In the genomic region with DNA sequence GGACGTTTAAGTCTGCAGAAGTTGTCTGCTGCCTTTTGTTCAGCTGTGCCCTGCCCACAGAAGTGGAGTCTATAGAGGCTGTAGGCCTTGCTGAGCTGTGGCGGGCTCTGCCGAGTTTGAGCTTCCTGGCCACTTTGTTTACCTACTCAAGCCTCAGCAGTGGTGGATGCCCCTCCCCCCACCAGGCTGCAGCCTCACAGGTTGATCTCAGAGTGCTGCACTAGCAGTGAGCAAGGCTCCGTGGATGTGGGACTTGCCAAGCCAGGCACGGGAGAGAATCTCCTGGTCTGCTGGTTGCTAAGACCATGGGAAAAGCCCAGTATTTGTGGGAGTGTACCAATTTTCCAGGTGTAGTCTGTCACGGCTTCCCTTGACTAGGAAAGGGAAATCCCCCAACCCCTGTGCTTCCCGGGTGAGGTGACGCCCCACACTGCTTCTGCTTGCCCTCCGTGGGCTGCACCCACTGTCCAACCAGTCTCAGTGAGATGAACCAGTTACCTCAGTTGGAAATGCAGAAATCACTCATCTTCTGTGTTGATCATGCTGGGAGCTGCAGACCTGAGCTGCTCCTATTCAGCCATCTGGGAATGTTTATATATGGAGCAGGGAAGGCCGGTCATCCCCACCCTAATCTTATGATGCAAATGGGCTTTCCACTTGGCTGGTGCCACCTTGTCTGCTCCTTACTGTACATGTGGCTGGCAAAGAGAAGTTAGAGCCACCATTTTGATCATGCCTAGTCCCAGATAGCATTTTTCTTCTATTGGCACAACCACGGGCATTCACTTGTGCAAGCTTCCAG, we compare ENCODE assay signal across 12 cellular contexts.
A peak's percentile ranks its signal among the peaks of the same experiment; 100 is the strongest.
DNase-seq lines count a peak whose midpoint lies in the region; ATAC-seq, FAIRE-seq and TF ChIP-seq lines count a peak whose summit lies in the region.
"Had no signal": no experiment of that assay in that cellular context is flagged by ENCODE, and none has a peak within 500 bp of the region (broad histone marks: within the 10 kb centered on the region; RNA-seq: fewer than 3 reads in every experiment).

No MANE protein-coding gene starts in this region.

- H3K9me3 ChIP-seq in pancreas: no peaks in the 10 kb centered on the region
- no peaks in the 10 kb centered on the region for H3K9me3 ChIP-seq in lower lobe of right lung
- H3K9me3 ChIP-seq: SJCRH30 had no signal

- H3K4me1 ChIP-seq in pancreas: peaks cover 0 to 8% (median 7%) of the 10 kb centered on the region in 3 donors
- no peaks in the 10 kb centered on the region for H3K4me1 ChIP-seq in lower lobe of right lung
- H3K4me1 ChIP-seq: SJCRH30 had no signal

- no peaks in the 10 kb centered on the region for H3K36me3 ChIP-seq in pancreas
- no peaks in the 10 kb centered on the region for H3K36me3 ChIP-seq in lower lobe of right lung
- H3K36me3 ChIP-seq: SJCRH30 had no signal

- WGBS in pancreas, 2 donors: 44 to 55% methylated on average over 11 of the region's 11 CpGs

- DNase-seq in activated CD4-positive, alpha-beta T cell treated with anti-CD3 and anti-CD28 coated beads, Interleukin-2, amount 10 ng/mL, durations not matched to agents 7 days and 5 days: peak; percentile 45
- no peak for DNase-seq in activated CD4-positive, alpha-beta T cell treated with anti-CD3 and anti-CD28 coated beads for 1 hour
- DNase-seq in NCI-H1105 treated with DMSO at 0.1 percent for 48 hours (lab: John Stamatoyannopoulos, UW) (peak; percentile 11), activated T-helper 1 cell treated with Interleukin-2 at 50 U/mL for 16 hours (ENCODE audit: low read depth) (peak; percentile 15), pancreas (peak; percentile 68 to 84 (median 76)), lower lobe of right lung (no peak), dorsolateral prefrontal cortex (no peak), frontal cortex (ENCODE audit: low spot score in 2 of 2) (no peak)
- DNase-seq: activated CD4-positive, alpha-beta T cell treated with anti-CD3 and anti-CD28 coated beads, Interleukin-2, amount 50 U/mL, for 4 hours; naive B cell; SJCRH30 had no signal

- peak overlapping the region in 1 of 4 donors; percentile 12 for H3K27ac ChIP-seq in pancreas
- no peak overlapping the region for H3K27ac ChIP-seq in lower lobe of right lung
- H3K27ac ChIP-seq in dorsolateral prefrontal cortex: no peak overlapping the region
- H3K27ac ChIP-seq: SJCRH30 had no signal

- CTCF ChIA-PET in activated CD4-positive, alpha-beta T cell treated with anti-CD3 and anti-CD28 coated beads, Interleukin-2, amount 10 ng/mL, durations not matched to agents 7 days and 5 days (lab: Charles Lee): no interaction called here

- no peak overlapping the region for H3K4me3 Mint-ChIP-seq in activated CD4-positive, alpha-beta T cell treated with anti-CD3 and anti-CD28 coated beads, Interleukin-2, amount 10 ng/mL, durations not matched to agents 7 days and 5 days
- H3K4me3 Mint-ChIP-seq: naive B cell had no signal

- no peak for FAIRE-seq in pancreas (lab: Jason Lieb, UNC)
- FAIRE-seq in frontal cortex (lab: Jason Lieb, UNC): no peak
- FAIRE-seq: HTR-8/SVneo had no signal

- H3K27ac Mint-ChIP-seq in activated CD4-positive, alpha-beta T cell treated with anti-CD3 and anti-CD28 coated beads, Interleukin-2, amount 10 ng/mL, durations not matched to agents 7 days and 5 days: peak overlapping the region; percentile 43
- H3K27ac Mint-ChIP-seq: naive B cell had no signal

- H3K27me3 Mint-ChIP-seq in activated CD4-positive, alpha-beta T cell treated with anti-CD3 and anti-CD28 coated beads, Interleukin-2, amount 10 ng/mL, durations not matched to agents 7 days and 5 days: peaks cover 23% of the 10 kb centered on the region

- intact Hi-C loops in pancreas (cut with DNase I): no loop called here
- intact Hi-C loops in lower lobe of right lung (cut with DNase I): no loop called here
- intact Hi-C loops in dorsolateral prefrontal cortex (cut with DNase I): no loop called here

- peaks cover 17% of the 10 kb centered on the region for H3K4me1 Mint-ChIP-seq in activated CD4-positive, alpha-beta T cell treated with anti-CD3 and anti-CD28 coated beads, Interleukin-2, amount 10 ng/mL, durations not matched to agents 7 days and 5 days
- H3K4me1 Mint-ChIP-seq: naive B cell had no signal

- POLR2A ChIA-PET in activated CD4-positive, alpha-beta T cell treated with anti-CD3 and anti-CD28 coated beads, Interleukin-2, amount 10 ng/mL, durations not matched to agents 7 days and 5 days (lab: Charles Lee): no interaction called here

- TF ChIP-seq CTCF in pancreas (IDR thresholded peaks at IDR 0.05): no peak
- TF ChIP-seq CTCF in lower lobe of right lung (IDR thresholded peaks at IDR 0.05): no peak
- TF ChIP-seq CTCF in dorsolateral prefrontal cortex (IDR thresholded peaks at IDR 0.05 in 54 of 56, conservative IDR thresholded peaks at IDR 0.05 in 2 of 56; ENCODE audit: low read depth in 1 of 56, partially characterized antibody in 56 of 56): no peak

- H3K4me3 ChIP-seq in pancreas (no peak overlapping the region), lower lobe of right lung (no peak overlapping the region), dorsolateral prefrontal cortex (no peak overlapping the region)
- H3K4me3 ChIP-seq: SJCRH30 had no signal

- H3K27me3 ChIP-seq in pancreas (no peaks in the 10 kb centered on the region), lower lobe of right lung (ENCODE audit: low read depth) (no peaks in the 10 kb centered on the region), dorsolateral prefrontal cortex (peaks cover 0 to 5% (median 0%) of the 10 kb centered on the region in 45 donors)
- H3K27me3 ChIP-seq: SJCRH30 had no signal

- H3K36me3 Mint-ChIP-seq in activated CD4-positive, alpha-beta T cell treated with anti-CD3 and anti-CD28 coated beads, Interleukin-2, amount 10 ng/mL, durations not matched to agents 7 days and 5 days (ENCODE audit: low read depth): no peaks in the 10 kb centered on the region
- H3K36me3 Mint-ChIP-seq: naive B cell had no signal

- H3K9me3 Mint-ChIP-seq in activated CD4-positive, alpha-beta T cell treated with anti-CD3 and anti-CD28 coated beads, Interleukin-2, amount 10 ng/mL, durations not matched to agents 7 days and 5 days: peaks cover 3% of the 10 kb centered on the region

- ATAC-seq in pancreas: peak; percentile 45 to 87 (median 62)
- ATAC-seq in lower lobe of right lung: no peak

Comparison
In these comparisons a context has a peak if more than half of its experiments do, and no peak if none do; other contexts are left out.
1. DNase-seq: peak in activated CD4-positive, alpha-beta T cell treated with anti-CD3 and anti-CD28 coated beads, Interleukin-2, amount 10 ng/mL, durations not matched to agents 7 days and 5 days (single experiment), NCI-H1105 treated with DMSO at 0.1 percent for 48 hours (single experiment), activated T-helper 1 cell treated with Interleukin-2 at 50 U/mL for 16 hours (single experiment) and pancreas (6 of 6); none in activated CD4-positive, alpha-beta T cell treated with anti-CD3 and anti-CD28 coated beads for 1 hour (single experiment), lower lobe of right lung (single experiment), dorsolateral prefrontal cortex (0 of 10) and frontal cortex (0 of 2).
2. ATAC-seq: peak in pancreas (4 of 4); none in lower lobe of right lung (0 of 2).